12 cellular contexts compared by ENCODE assay signal in genomic region chr3:42905740-42906084, GRCh38. TPM values are rescaled to one million over a fixed set of nuclear protein-coding genes. Genes with fewer than 3 reads are reported as not detected.
DNase-seq lines count a peak whose midpoint lies in the region; ATAC-seq, FAIRE-seq and TF ChIP-seq lines count a peak whose summit lies in the region.
"Had no signal": no experiment of that assay in that cellular context is flagged by ENCODE, and none has a peak within 500 bp of the region (broad histone marks: within the 10 kb centered on the region; RNA-seq: fewer than 3 reads in every experiment).

No MANE protein-coding gene starts in this region.

- TF ChIP-seq EP300 in K562 (IDR thresholded peaks at IDR 0.05; ENCODE audit: low read length) = no peak
- no peak for TF ChIP-seq EP300 in transverse colon (IDR thresholded peaks at IDR 0.05; ENCODE audit: low read depth)

- no peaks in the 10 kb centered on the region for H3K79me2 ChIP-seq in K562 (ENCODE audit: control insufficient read depth, insufficient read depth, low read length)

- POLR2A ChIA-PET in K562 (lab: Yijun Ruan, JAX) = no interaction called here

- TF ChIP-seq POLR2A in K562 (conservative IDR thresholded peaks at IDR 0.05) = no peak
- no peak for TF ChIP-seq POLR2A in transverse colon (IDR thresholded peaks at IDR 0.05)

- no peak for ATAC-seq in K562

- H3K9me1 ChIP-seq in K562 (ENCODE audit: control insufficient read depth, insufficient read depth, low read length) = no peaks in the 10 kb centered on the region

- H4K20me1 ChIP-seq in K562 (replicated peaks; ENCODE audit: control insufficient read depth, insufficient read depth, low read length) = 0 out of 2 replicates have a peak, but pooled peaks cover 4% of the 10 kb centered on the region

- H3K36me3 ChIP-seq in K562 (ENCODE audit: control insufficient read depth, insufficient read depth, low read length) (no peaks in the 10 kb centered on the region), transverse colon (peaks cover 0 to 5% (median 0%) of the 10 kb centered on the region in 4 donors)
- H3K36me3 ChIP-seq: neutrophil had no signal

- peak overlapping the region; percentile 67 for H3K4me3 Mint-ChIP-seq in activated naive CD4-positive, alpha-beta T cell treated with anti-CD3 and anti-CD28 coated beads for 36 hours

- no peak for FAIRE-seq in K562 (lab: Jason Lieb, UNC)
- FAIRE-seq in RCC 7860 (lab: Jason Lieb, UNC) = no peak
- FAIRE-seq: endometrium had no signal

- 15% methylated on average over 13 of the region's 14 CpGs for WGBS in K562 (ENCODE audit: insufficient coverage, low coverage, missing lambda C conversion rate)
- 8% methylated on average over 13 of the region's 14 CpGs; no CpG with 5 or more reads in 1 of the 2 donors for WGBS in transverse colon (ENCODE audit: low coverage in 1 of 2), 2 donors

- peaks cover 0 to 14% of the 10 kb centered on the region in 2 experiments; a peak in 2 of 5 replicates for H3K4me1 ChIP-seq in K562 (replicated peaks in 1 of 2; ENCODE audit: control insufficient read depth in 2 of 2, insufficient read depth in 2 of 2, low read length in 2 of 2)
- peaks cover 13% of the 10 kb centered on the region for H3K4me1 ChIP-seq in mononuclear cell (ENCODE audit: insufficient read depth, low read length)
- peaks cover 0 to 13% (median 9%) of the 10 kb centered on the region in 4 donors for H3K4me1 ChIP-seq in transverse colon

- H3K27me3 Mint-ChIP-seq in activated naive CD4-positive, alpha-beta T cell treated with anti-CD3 and anti-CD28 coated beads for 36 hours (ENCODE audit: low read depth) = peaks cover 13% of the 10 kb centered on the region

- peaks cover 26 to 33% of the 10 kb centered on the region in 2 experiments for H3K27me3 ChIP-seq in K562 (ENCODE audit: control insufficient read depth in 2 of 2, insufficient read depth in 2 of 2, low read length in 2 of 2)
- H3K27me3 ChIP-seq in mononuclear cell (ENCODE audit: insufficient read depth, low read length) = peaks cover 30% of the 10 kb centered on the region
- H3K27me3 ChIP-seq in transverse colon = no peaks in the 10 kb centered on the region

- no TSS peak for BruUV-seq in K562 (replicated peaks; lab: Mats Ljungman, UMichigan)

- H3K4me3 ChIP-seq in K562 = no peak overlapping the region
- H3K4me3 ChIP-seq in mononuclear cell (ENCODE audit: low read length) = peak overlapping the region; percentile 23
- H3K4me3 ChIP-seq in transverse colon = peak overlapping the region; percentile 53 to 84 (median 60)

- DNase-seq in activated naive CD4-positive, alpha-beta T cell treated with anti-CD3 and anti-CD28 coated beads for 36 hours = no peak
- no peak for DNase-seq in activated naive CD4-positive, alpha-beta T cell treated with Interleukin-2 at 50 U/mL for 16 hours
- DNase-seq in K562 (ENCODE audit: extremely low read depth in 1 of 4, low spot score in 3 of 4) (no peak), transverse colon (no peak), RCC 7860 (ENCODE audit: low spot score) (no peak), NCI-H2196 (lab: John Stamatoyannopoulos, UW; ENCODE audit: unreplicated experiment) (no peak), NCI-H82 treated with DMSO at 0.1 percent for 48 hours (lab: John Stamatoyannopoulos, UW; ENCODE audit: unreplicated experiment) (no peak)
- DNase-seq: DMS 273 treated with DMSO at 0.1 percent for 48 hours, NCI-H1694 had no signal

- no peak overlapping the region for H3K27ac Mint-ChIP-seq in activated naive CD4-positive, alpha-beta T cell treated with anti-CD3 and anti-CD28 coated beads for 36 hours

- in situ Hi-C loops in K562 (cut with MboI) = no loop called here
- in situ Hi-C loops in transverse colon (cut with MboI; ENCODE audit: low pct_ligation_motif_present in 1 of 4, low pct_unique_long_range_greater_than_20kb in 1 of 4, low sequenced_read_pairs in 3 of 4) = no loop called here

- TF ChIP-seq CTCF in K562 (IDR thresholded peaks at IDR 0.05 in 2 of 3, conservative IDR thresholded peaks at IDR 0.05 in 1 of 3; ENCODE audit: insufficient read depth in 2 of 3, low read depth in 1 of 3, low read length in 3 of 3) (no peak), transverse colon (IDR thresholded peaks at IDR 0.05) (no peak)

- CTCF ChIA-PET in activated naive CD4-positive, alpha-beta T cell treated with anti-CD3 and anti-CD28 coated beads for 36 hours (lab: Charles Lee) = no interaction called here
- CTCF ChIA-PET in K562 (lab: Yijun Ruan, JAX; ENCODE audit: low intra/inter-chr PET ratio) = no interaction called here

- 0 out of 2 replicates have a peak overlapping the region, but pooled peaks have one; percentile 33 for H2AFZ ChIP-seq in K562 (ENCODE audit: low read depth, low read length)

- H3K9me3 ChIP-seq in K562 (replicated peaks; ENCODE audit: control insufficient read depth, insufficient read depth, low read depth, low read length) = no peaks in the 10 kb centered on the region
- no peaks in the 10 kb centered on the region for H3K9me3 ChIP-seq in mononuclear cell (ENCODE audit: low read depth, low read length)
- H3K9me3 ChIP-seq in transverse colon = peaks cover 4 to 8% of the 10 kb centered on the region in 2 donors
- H3K9me3 ChIP-seq: neutrophil had no signal

- no peak overlapping the region for H3K9ac ChIP-seq in K562 (ENCODE audit: insufficient read depth in 1 of 2, low read depth in 2 of 2, low read length in 2 of 2)

- H3K36me3 Mint-ChIP-seq in activated naive CD4-positive, alpha-beta T cell treated with anti-CD3 and anti-CD28 coated beads for 36 hours (ENCODE audit: low read depth) = peaks cover 9% of the 10 kb centered on the region

- H3K27ac ChIP-seq in K562 (ENCODE audit: extremely low read depth, low read depth, low read length) (no peak overlapping the region), transverse colon (peak overlapping the region; percentile 45 to 78 (median 64))
- H3K27ac ChIP-seq: neutrophil had no signal

- H3K4me2 ChIP-seq in K562 (ENCODE audit: insufficient read depth, low read length) = no peak overlapping the region

- H3K9me3 Mint-ChIP-seq in activated naive CD4-positive, alpha-beta T cell treated with anti-CD3 and anti-CD28 coated beads for 36 hours = peaks cover 2% of the 10 kb centered on the region

- intact Hi-C loops in activated naive CD4-positive, alpha-beta T cell treated with anti-CD3 and anti-CD28 coated beads for 36 hours (cut with micrococcal nuclease) = loop anchor here (1.0 kb wide), 1 partner anchor 24 kb away; no protein-coding TSS in a partner anchor
- intact Hi-C loops in K562 (cut with micrococcal nuclease) = no loop called here
- intact Hi-C loops in transverse colon (cut with DNase I; ENCODE audit: low total_unique reads) = no loop called here

- TF ChIP-seq RAD21 in K562 (CRISPR knock-in tag; conservative IDR thresholded peaks at IDR 0.05 in 1 of 2, IDR thresholded peaks at IDR 0.05 in 1 of 2) = no peak

- peaks cover 12% of the 10 kb centered on the region for H3K4me1 Mint-ChIP-seq in activated naive CD4-positive, alpha-beta T cell treated with anti-CD3 and anti-CD28 coated beads for 36 hours (ENCODE audit: low read depth)

TF ChIP-seq in K562, 482 proteins besides CTCF, POLR2A, EP300 and RAD21:
- TF ChIP-seq SIRT6 (IDR thresholded peaks at IDR 0.05; ENCODE audit: low read depth, low read length) = no peak
- no peak for TF ChIP-seq ZNF311 (CRISPR knock-in tag; IDR thresholded peaks at IDR 0.05)
- TF ChIP-seq SMAD1 (IDR thresholded peaks at IDR 0.05; ENCODE audit: low read depth, low read length, partially characterized antibody) = no peak
- TF ChIP-seq PHF20 (IDR thresholded peaks at IDR 0.05; ENCODE audit: partially characterized antibody) = no peak

RNA-seq across cellular contexts. Expression of gene ZNF662, which starts 0.2 kb away (rescaled TPM):
- total RNA-seq in activated naive CD4-positive, alpha-beta T cell treated with anti-CD3 and anti-CD28 coated beads for 36 hours = 1 to 10 TPM; 1.2 to 1.5 TPM
- 0.32 and 0.67 TPM in 2 replicates for total RNA-seq in K562 (2011; cell fraction: chromatin; rRNA removed; ENCODE audit: low replicate concordance)
- 0.17 and 0.39 TPM in 2 replicates for total RNA-seq in K562 (2011; cell fraction: nucleolus; rRNA removed)
- 0.29 and 0.31 TPM in 2 replicates for total RNA-seq in K562 (2011; cell fraction: nucleoplasm; rRNA removed)
- total RNA-seq in K562 (2014; rRNA removed) (0.20 and 0.27 TPM in 2 replicates), K562 (2014; rRNA removed; fragmentation: Illumina TruSeq; extraction: Trizol) (0.18 and 0.32 TPM in 2 replicates), K562 (2015; rRNA removed; fragmentation: Illumina TruSeq; extraction: Trizol) (0.33 and 0.49 TPM in 2 replicates), K562 (2021) (0.55 and 0.63 TPM in 2 replicates), mononuclear cell (1.2 TPM), transverse colon (1 to 10 TPM; 2.2 to 6.0 (median 4.9) TPM)
- polyA plus RNA-seq in K562 (2011; rRNA removed) (0.13 and 0.30 TPM in 2 replicates), K562 (2014; fragmentation: Illumina TruSeq; extraction: Trizol) (0.21 and 0.37 TPM in 2 replicates), K562 (2014; fragmentation: Nextera tagmentation; extraction: Ambion mirVana) (under 1 TPM; 0.07 to 0.22 TPM), K562 (2014; rRNA removed) (0.03 and 0.28 TPM in 2 replicates)
- 0.10 and 0.15 TPM in 2 replicates for polyA plus RNA-seq in K562 (2011; cell fraction: cytosol; rRNA removed)
- polyA plus RNA-seq in K562 (2011; cell fraction: nucleus; rRNA removed) = 0.55 and 0.61 TPM in 2 replicates
- 0.64 and 1.8 TPM in 2 replicates for polyA plus RNA-seq in K562 (2012)
- 0.14 and 0.39 TPM in 2 replicates for polyA minus RNA-seq in K562 (2011; rRNA and poly(A)+ RNA removed)
- not detected in 2 replicates for polyA minus RNA-seq in K562 (2011; cell fraction: cytosol; rRNA and poly(A)+ RNA removed)
- polyA minus RNA-seq in K562 (2011; cell fraction: nucleus; rRNA and poly(A)+ RNA removed) = 0.13 and 0.44 TPM in 2 replicates

RNA-seq across cellular contexts. Expression of gene CYP8B1, which starts 30.0 kb away (rescaled TPM):
- not detected for total RNA-seq in activated naive CD4-positive, alpha-beta T cell treated with anti-CD3 and anti-CD28 coated beads for 36 hours
- not detected in 2 replicates for total RNA-seq in K562 (2011; cell fraction: chromatin; rRNA removed; ENCODE audit: low replicate concordance)
- not detected in 2 replicates for total RNA-seq in K562 (2011; cell fraction: nucleolus; rRNA removed)
- total RNA-seq in K562 (2011; cell fraction: nucleoplasm; rRNA removed) = not detected in 2 replicates
- not detected in 2 replicates for total RNA-seq in K562 (2014; rRNA removed)
- not detected in 2 replicates for total RNA-seq in K562 (2014; rRNA removed; fragmentation: Illumina TruSeq; extraction: Trizol)
- total RNA-seq in K562 (2015; rRNA removed; fragmentation: Illumina TruSeq; extraction: Trizol) = not detected in 2 replicates
- 0.04 and 0.13 TPM in 2 replicates for total RNA-seq in K562 (2021)
- not detected in 2 replicates for polyA plus RNA-seq in K562 (2011; rRNA removed)
- not detected in 2 replicates for polyA plus RNA-seq in K562 (2011; cell fraction: cytosol; rRNA removed)
- polyA plus RNA-seq in K562 (2011; cell fraction: nucleus; rRNA removed) = not detected in 2 replicates
- polyA plus RNA-seq in K562 (2012) = not detected in 2 replicates
- not detected in 2 replicates for polyA plus RNA-seq in K562 (2014; fragmentation: Illumina TruSeq; extraction: Trizol)
- polyA plus RNA-seq in K562 (2014; fragmentation: Nextera tagmentation; extraction: Ambion mirVana) = not detected
- polyA plus RNA-seq in K562 (2014; rRNA removed) = not detected in 2 replicates
- not detected in 2 replicates for polyA minus RNA-seq in K562 (2011; rRNA and poly(A)+ RNA removed)
- not detected in 2 replicates for polyA minus RNA-seq in K562 (2011; cell fraction: cytosol; rRNA and poly(A)+ RNA removed)
- polyA minus RNA-seq in K562 (2011; cell fraction: nucleus; rRNA and poly(A)+ RNA removed) = not detected in 2 replicates
- total RNA-seq in mononuclear cell = under 0.01 TPM
- not detected for total RNA-seq in transverse colon
